Comparison of ENCODE assay signal across 38 cellular contexts in genomic region chr3:132203889-132204596, GRCh38.
"Had no signal": no experiment of that assay in that cellular context is flagged by ENCODE, and none has a peak within 500 bp of the region (broad histone marks: within the 10 kb centered on the region; RNA-seq: fewer than 3 reads in every experiment).

No MANE protein-coding gene starts in this region.

- H3K27ac Mint-ChIP-seq: activated naive CD4-positive, alpha-beta T cell treated with anti-CD3 and anti-CD28 coated beads for 36 hours; activated naive CD4-positive, alpha-beta T cell treated with anti-CD3 and anti-CD28 coated beads, Interleukin-2, amount 10 ng/mL, durations not matched to agents 7 days and 5 days; activated naive CD4-positive, alpha-beta T cell treated with anti-CD3 and anti-CD28 coated beads, Interleukin-2, amount 50 U/mL, for 24 hours; activated naive CD4-positive, alpha-beta T cell treated with anti-CD3 and anti-CD28 coated beads, Interleukin-2, amount 50 U/mL, for 72 hours; activated naive CD8-positive, alpha-beta T cell; activated naive CD8-positive, alpha-beta T cell treated with anti-CD3 and anti-CD28 coated beads for 36 hours; activated naive CD8-positive, alpha-beta T cell treated with anti-CD3 and anti-CD28 coated beads, Interleukin-2, amount 10 ng/mL, durations not matched to agents 7 days and 5 days; activated naive CD8-positive, alpha-beta T cell treated with anti-CD3 and anti-CD28 coated beads, Interleukin-2, amount 50 U/mL, for 24 hours; activated T-cell treated with anti-CD3 and anti-CD28 coated beads, Interleukin-2, amount 50 U/mL, for 24 hours; activated T-cell treated with anti-CD3 and anti-CD28 coated beads, Interleukin-2, amount 50 U/mL, for 72 hours; activated T-helper 1 cell treated with anti-CD3 and anti-CD28 coated beads, Interleukin-12 subunit alpha, Interleukin-12 subunit beta, Interleukin-2, Interleukin-4 antibody, amounts not matched to agents 30 ng/mL and 10 ng/mL and 1 ng/mL, durations not matched to agents 14 hours and 24 hours and 36 hours; activated T-helper 17 cell treated with anti-CD3 and anti-CD28 coated beads, Interleukin-2, amount 50 U/mL, for 72 hours; activated T-helper 2 cell treated with anti-CD3 and anti-CD28 coated beads, Interferon-gamma antibody, Interleukin-2, Interleukin-4, amounts not matched to agents 10 μg/mL and 5 μg/mL and 100 μg/mL, durations not matched to agents 14 hours and 24 hours and 36 hours; brain had no signal

- H3K27me3 Mint-ChIP-seq: activated naive CD4-positive, alpha-beta T cell treated with anti-CD3 and anti-CD28 coated beads, Interleukin-2, amount 10 ng/mL, durations not matched to agents 7 days and 5 days; activated naive CD4-positive, alpha-beta T cell treated with anti-CD3 and anti-CD28 coated beads, Interleukin-2, amount 50 U/mL, for 24 hours; activated naive CD8-positive, alpha-beta T cell treated with anti-CD3 and anti-CD28 coated beads for 36 hours; activated T-cell treated with anti-CD3 and anti-CD28 coated beads, Interleukin-2, amount 50 U/mL, for 24 hours; brain had no signal

- ATAC-seq: activated naive CD4-positive, alpha-beta T cell treated with anti-CD3 and anti-CD28 coated beads, Interleukin-2, amount 50 U/mL, for 72 hours; activated naive CD8-positive, alpha-beta T cell treated with anti-CD3 and anti-CD28 coated beads, Interleukin-2, amount 50 U/mL, for 24 hours; activated T-cell treated with anti-CD3 and anti-CD28 coated beads, Interleukin-2, amount 50 U/mL, for 4 hours; activated T-cell treated with anti-CD3 and anti-CD28 coated beads, Interleukin-2, amount 50 U/mL, for 72 hours; activated T-helper 17 cell treated with anti-CD3 and anti-CD28 coated beads, Interleukin-2, amount 50 U/mL, for 72 hours; body of pancreas had no signal

- H3K9me3 Mint-ChIP-seq: activated naive CD4-positive, alpha-beta T cell treated with anti-CD3 and anti-CD28 coated beads for 36 hours; activated naive CD4-positive, alpha-beta T cell treated with anti-CD3 and anti-CD28 coated beads, Interleukin-2, amount 10 ng/mL, durations not matched to agents 7 days and 5 days; activated naive CD4-positive, alpha-beta T cell treated with anti-CD3 and anti-CD28 coated beads, Interleukin-2, amount 50 U/mL, for 24 hours; activated naive CD4-positive, alpha-beta T cell treated with anti-CD3 and anti-CD28 coated beads, Interleukin-2, amount 50 U/mL, for 72 hours; activated naive CD8-positive, alpha-beta T cell treated with anti-CD3 and anti-CD28 coated beads for 36 hours; activated naive CD8-positive, alpha-beta T cell treated with anti-CD3 and anti-CD28 coated beads, Interleukin-2, amount 10 ng/mL, durations not matched to agents 7 days and 5 days; activated naive CD8-positive, alpha-beta T cell treated with anti-CD3 and anti-CD28 coated beads, Interleukin-2, amount 50 U/mL, for 24 hours; activated T-cell treated with anti-CD3 and anti-CD28 coated beads, Interleukin-2, amount 50 U/mL, for 24 hours; activated T-cell treated with anti-CD3 and anti-CD28 coated beads, Interleukin-2, amount 50 U/mL, for 4 hours; activated T-cell treated with anti-CD3 and anti-CD28 coated beads, Interleukin-2, amount 50 U/mL, for 72 hours; activated T-helper 1 cell treated with anti-CD3 and anti-CD28 coated beads, Interleukin-12 subunit alpha, Interleukin-12 subunit beta, Interleukin-2, Interleukin-4 antibody, amounts not matched to agents 30 ng/mL and 10 ng/mL and 1 ng/mL, durations not matched to agents 14 hours and 24 hours and 36 hours; activated T-helper 17 cell treated with anti-CD3 and anti-CD28 coated beads, Interleukin-2, amount 50 U/mL, for 72 hours; activated T-helper 2 cell treated with anti-CD3 and anti-CD28 coated beads, Interferon-gamma antibody, Interleukin-2, Interleukin-4, amounts not matched to agents 10 μg/mL and 5 μg/mL and 100 μg/mL, durations not matched to agents 14 hours and 24 hours and 36 hours; brain; central memory CD8-positive, alpha-beta T cell had no signal

- H3K36me3 Mint-ChIP-seq: activated naive CD4-positive, alpha-beta T cell treated with anti-CD3 and anti-CD28 coated beads, Interleukin-2, amount 10 ng/mL, durations not matched to agents 7 days and 5 days; activated naive CD4-positive, alpha-beta T cell treated with anti-CD3 and anti-CD28 coated beads, Interleukin-2, amount 50 U/mL, for 24 hours; activated naive CD4-positive, alpha-beta T cell treated with anti-CD3 and anti-CD28 coated beads, Interleukin-2, amount 50 U/mL, for 72 hours; activated naive CD8-positive, alpha-beta T cell; activated naive CD8-positive, alpha-beta T cell treated with anti-CD3 and anti-CD28 coated beads for 36 hours; activated naive CD8-positive, alpha-beta T cell treated with anti-CD3 and anti-CD28 coated beads, Interleukin-2, amount 10 ng/mL, durations not matched to agents 7 days and 5 days; brain had no signal

- H3K4me3 ChIP-seq: adrenal gland, ascending aorta, body of pancreas, breast epithelium, cardiac muscle cell had no signal

- H3K9me3 ChIP-seq: adrenal gland, ascending aorta, body of pancreas, breast epithelium had no signal

- DNase-seq: activated effector memory CD4-positive, alpha-beta T cell treated with anti-CD3 and anti-CD28 coated beads, Interleukin-2, amount 50 U/mL, for 16 hours; activated effector memory CD4-positive, alpha-beta T cell treated with Interleukin-2 at 50 U/mL for 16 hours; activated gamma-delta T cell; activated gamma-delta T cell treated with Interleukin-2 at 50 U/mL for 16 hours; activated naive CD4-positive, alpha-beta T cell; activated naive CD4-positive, alpha-beta T cell treated with anti-CD3 and anti-CD28 coated beads for 36 hours; activated naive CD4-positive, alpha-beta T cell treated with anti-CD3 and anti-CD28 coated beads, Interleukin-2, amount 10 ng/mL, durations not matched to agents 7 days and 5 days; activated naive CD4-positive, alpha-beta T cell treated with anti-CD3 and anti-CD28 coated beads, Interleukin-2, amount 50 U/mL, for 16 hours; activated naive CD4-positive, alpha-beta T cell treated with Interleukin-2 at 50 U/mL for 16 hours; activated naive CD8-positive, alpha-beta T cell treated with anti-CD3 and anti-CD28 coated beads for 36 hours; activated naive CD8-positive, alpha-beta T cell treated with anti-CD3 and anti-CD28 coated beads, Interleukin-2, amount 10 ng/mL, durations not matched to agents 7 days and 5 days; activated naive CD8-positive, alpha-beta T cell treated with anti-CD3 and anti-CD28 coated beads, Interleukin-2, amount 50 U/mL, for 24 hours; activated T-cell treated with anti-CD3 and anti-CD28 coated beads, Interleukin-2, amount 50 U/mL, for 1 hour; activated T-cell treated with anti-CD3 and anti-CD28 coated beads, Interleukin-2, amount 50 U/mL, for 24 hours; activated T-cell treated with anti-CD3 and anti-CD28 coated beads, Interleukin-2, amount 50 U/mL, for 4 hours; activated T-cell treated with anti-CD3 and anti-CD28 coated beads, Interleukin-2, amount 50 U/mL, for 48 hours; activated T-cell treated with anti-CD3 and anti-CD28 coated beads, Interleukin-2, amount 50 U/mL, for 72 hours; adrenal gland; amniotic stem cell; amygdala; anterior cingulate cortex; aorta; body of pancreas; brain microvascular endothelial cell; caudate nucleus; central memory CD4-positive, alpha-beta T cell; cerebellar nuclear complex had no signal

- H3K4me1 ChIP-seq: adrenal gland, ascending aorta, body of pancreas, breast epithelium had no signal

- H3K4me3 Mint-ChIP-seq: activated naive CD4-positive, alpha-beta T cell treated with anti-CD3 and anti-CD28 coated beads for 36 hours; activated naive CD4-positive, alpha-beta T cell treated with anti-CD3 and anti-CD28 coated beads, Interleukin-2, amount 10 ng/mL, durations not matched to agents 7 days and 5 days; activated naive CD4-positive, alpha-beta T cell treated with anti-CD3 and anti-CD28 coated beads, Interleukin-2, amount 50 U/mL, for 24 hours; activated naive CD8-positive, alpha-beta T cell; activated naive CD8-positive, alpha-beta T cell treated with anti-CD3 and anti-CD28 coated beads for 36 hours; activated naive CD8-positive, alpha-beta T cell treated with anti-CD3 and anti-CD28 coated beads, Interleukin-2, amount 10 ng/mL, durations not matched to agents 7 days and 5 days; activated naive CD8-positive, alpha-beta T cell treated with anti-CD3 and anti-CD28 coated beads, Interleukin-2, amount 50 U/mL, for 24 hours; activated T-cell treated with anti-CD3 and anti-CD28 coated beads, Interleukin-2, amount 50 U/mL, for 24 hours; activated T-cell treated with anti-CD3 and anti-CD28 coated beads, Interleukin-2, amount 50 U/mL, for 4 hours; activated T-cell treated with anti-CD3 and anti-CD28 coated beads, Interleukin-2, amount 50 U/mL, for 72 hours; activated T-helper 1 cell treated with anti-CD3 and anti-CD28 coated beads, Interleukin-12 subunit alpha, Interleukin-12 subunit beta, Interleukin-2, Interleukin-4 antibody, amounts not matched to agents 30 ng/mL and 10 ng/mL and 1 ng/mL, durations not matched to agents 14 hours and 24 hours and 36 hours; activated T-helper 17 cell treated with anti-CD3 and anti-CD28 coated beads, Interleukin-2, amount 50 U/mL, for 72 hours; brain; central memory CD8-positive, alpha-beta T cell had no signal

- H3K36me3 ChIP-seq: adrenal gland, ascending aorta, brain microvascular endothelial cell, breast epithelium, cardiac muscle cell had no signal

- H3K27ac ChIP-seq: adrenal gland, ascending aorta, body of pancreas, brain microvascular endothelial cell, breast epithelium, cardiac muscle cell had no signal

- H3K4me1 Mint-ChIP-seq: activated naive CD4-positive, alpha-beta T cell treated with anti-CD3 and anti-CD28 coated beads, Interleukin-2, amount 10 ng/mL, durations not matched to agents 7 days and 5 days; activated naive CD4-positive, alpha-beta T cell treated with anti-CD3 and anti-CD28 coated beads, Interleukin-2, amount 50 U/mL, for 24 hours; activated naive CD8-positive, alpha-beta T cell treated with anti-CD3 and anti-CD28 coated beads for 36 hours; activated naive CD8-positive, alpha-beta T cell treated with anti-CD3 and anti-CD28 coated beads, Interleukin-2, amount 10 ng/mL, durations not matched to agents 7 days and 5 days; activated naive CD8-positive, alpha-beta T cell treated with anti-CD3 and anti-CD28 coated beads, Interleukin-2, amount 50 U/mL, for 24 hours; activated T-helper 17 cell treated with anti-CD3 and anti-CD28 coated beads, Interleukin-2, amount 50 U/mL, for 72 hours; brain; central memory CD8-positive, alpha-beta T cell had no signal

- H3K27me3 ChIP-seq: adrenal gland, ascending aorta, body of pancreas, brain microvascular endothelial cell, breast epithelium, cardiac muscle cell had no signal
